Comparison of ENCODE assay signal across 24 cellular contexts in genomic region chr1:234728740-234729139, GRCh38.
DNase-seq lines count a peak whose midpoint lies in the region; ATAC-seq, FAIRE-seq and TF ChIP-seq lines count a peak whose summit lies in the region.
"Had no signal": no experiment of that assay in that cellular context is flagged by ENCODE, and none has a peak within 500 bp of the region (broad histone marks: within the 10 kb centered on the region; RNA-seq: fewer than 3 reads in every experiment).

No MANE protein-coding gene starts in this region.

- peak overlapping the region; percentile 68 for H3K27ac Mint-ChIP-seq in T-helper 2 cell treated with Interferon-gamma antibody and Interleukin-4, amounts not matched to agents 5 μg/mL and 100 μg/mL, for 36 hours
- peak overlapping the region; percentile 99 for H3K27ac Mint-ChIP-seq in T-helper 17 cell

- DNase-seq in T-helper 2 cell treated with Interferon-gamma antibody and Interleukin-4, amounts not matched to agents 5 μg/mL and 100 μg/mL, for 36 hours (ENCODE audit: low spot score) = no peak
- DNase-seq in T-helper 2 cell (no peak), T-helper 17 cell (no peak), lower lobe of right lung (no peak), gastrocnemius medialis (no peak), GM19238 (ENCODE audit: insufficient read length, low spot score) (no peak), small intestine (no peak), GOT3 (lab: John Stamatoyannopoulos, UW) (no peak)
- DNase-seq: activated CD4-positive, CD25-positive, alpha-beta regulatory T cell; activated CD8-positive, alpha-beta memory T cell treated with anti-CD3 and anti-CD28 coated beads for 24 hours; AML-193; COR-L47; DMS79 treated with DMSO at 0.1 percent for 48 hours; hypothalamus; naive B cell; NK-92 treated with Interleukin-12 subunit alpha and Interleukin-12 subunit beta, amount 100 ng/mL, for 24 hours; stimulated activated CD4-positive, alpha-beta T cell treated with anti-CD3 and anti-CD28 coated beads, Interleukin-4, amount 100 ng/mL, for 1 hour; stimulated activated naive CD8-positive, alpha-beta T cell treated with anti-CD3 and anti-CD28 coated beads, Interleukin-15, Interleukin-2, amounts not matched to agents 100 U/mL and 50 U/mL, for 24 hours; T1000 had no signal

- H3K4me3 ChIP-seq in lower lobe of right lung (no peak overlapping the region), gastrocnemius medialis (no peak overlapping the region), small intestine (ENCODE audit: low read depth in 1 of 2, low read length in 2 of 2) (no peak overlapping the region)
- H3K4me3 ChIP-seq: lung, SK-N-MC had no signal

- H3K4me3 Mint-ChIP-seq in T-helper 2 cell treated with Interferon-gamma antibody and Interleukin-4, amounts not matched to agents 5 μg/mL and 100 μg/mL, for 36 hours = no peak overlapping the region
- H3K4me3 Mint-ChIP-seq in T-helper 17 cell = no peak overlapping the region

- no peaks in the 10 kb centered on the region for H3K27me3 Mint-ChIP-seq in T-helper 2 cell treated with Interferon-gamma antibody and Interleukin-4, amounts not matched to agents 5 μg/mL and 100 μg/mL, for 36 hours (ENCODE audit: low read depth)
- H3K27me3 Mint-ChIP-seq in T-helper 17 cell = no peaks in the 10 kb centered on the region
- H3K27me3 Mint-ChIP-seq: naive B cell had no signal

- TF ChIP-seq CTCF in lower lobe of right lung (IDR thresholded peaks at IDR 0.05) (no peak), gastrocnemius medialis (IDR thresholded peaks at IDR 0.05 in 4 of 5, conservative IDR thresholded peaks at IDR 0.05 in 1 of 5) (no peak)

- peaks cover 80% of the 10 kb centered on the region for H3K4me1 Mint-ChIP-seq in T-helper 2 cell treated with Interferon-gamma antibody and Interleukin-4, amounts not matched to agents 5 μg/mL and 100 μg/mL, for 36 hours (ENCODE audit: low read depth)
- peaks cover 53% of the 10 kb centered on the region for H3K4me1 Mint-ChIP-seq in T-helper 17 cell

- WGBS in small intestine, 3 donors = 93 to 96% (median 93%) methylated on average over 12 of the region's 12 CpGs

- no peak for FAIRE-seq in small intestine (lab: Jason Lieb, UNC)
- FAIRE-seq: islet of Langerhans had no signal

- ATAC-seq in T-helper 17 cell (no peak), lower lobe of right lung (no peak), gastrocnemius medialis (no peak)
- ATAC-seq: HCT116; stimulated activated naive CD8-positive, alpha-beta T cell treated with anti-CD3 and anti-CD28 coated beads, Interleukin-15, Interleukin-2, amounts not matched to agents 100 U/mL and 50 U/mL, for 24 hours had no signal

- H3K36me3 Mint-ChIP-seq in T-helper 2 cell treated with Interferon-gamma antibody and Interleukin-4, amounts not matched to agents 5 μg/mL and 100 μg/mL, for 36 hours (ENCODE audit: low read depth) = peaks cover 10% of the 10 kb centered on the region
- no peaks in the 10 kb centered on the region for H3K36me3 Mint-ChIP-seq in T-helper 17 cell (ENCODE audit: low read depth)
- H3K36me3 Mint-ChIP-seq: naive B cell had no signal

- no peaks in the 10 kb centered on the region for H3K9me3 ChIP-seq in T-helper 17 cell (ENCODE audit: control insufficient read depth, low read length, poor library complexity, severe bottlenecking)
- H3K9me3 ChIP-seq in lower lobe of right lung = no peaks in the 10 kb centered on the region
- H3K9me3 ChIP-seq in gastrocnemius medialis = no peaks in the 10 kb centered on the region
- H3K9me3 ChIP-seq in small intestine (ENCODE audit: control insufficient read depth, low read depth) = no peaks in the 10 kb centered on the region

- H3K4me1 ChIP-seq in lower lobe of right lung (peaks cover 61% of the 10 kb centered on the region), gastrocnemius medialis (peaks cover 45 to 46% of the 10 kb centered on the region in 2 donors), small intestine (ENCODE audit: control insufficient read depth in 2 of 2, insufficient read depth in 1 of 2, low read depth in 1 of 2, low read length in 1 of 2) (peaks cover 12 to 30% of the 10 kb centered on the region in 2 donors)

- TF ChIP-seq POLR2A in gastrocnemius medialis (IDR thresholded peaks at IDR 0.05) = no peak

- intact Hi-C loops in lower lobe of right lung (cut with DNase I) (no loop called here), gastrocnemius medialis (cut with DNase I; ENCODE audit: low total_unique reads) (no loop called here)

- in situ Hi-C loops in gastrocnemius medialis (cut with MboI; ENCODE audit: low sequenced_read_pairs in 4 of 4) = loop anchor here (5.0 to 25.0 kb wide), 10 partner anchors 109 to 359 kb away; partner anchors contain the start of gene TARBP1 (in 1 of the 4)

- peak overlapping the region; percentile 99 for H3K27ac ChIP-seq in lower lobe of right lung
- H3K27ac ChIP-seq in gastrocnemius medialis = peak overlapping the region; percentile 93 to 98 (median 96)
- H3K27ac ChIP-seq in small intestine (ENCODE audit: low read depth in 1 of 2, low read length in 1 of 2) = no peak overlapping the region
- H3K27ac ChIP-seq: 22Rv1, SK-N-MC had no signal

- no peaks in the 10 kb centered on the region for H3K27me3 ChIP-seq in lower lobe of right lung (ENCODE audit: low read depth)
- H3K27me3 ChIP-seq in gastrocnemius medialis = no peaks in the 10 kb centered on the region
- H3K27me3 ChIP-seq in small intestine (ENCODE audit: control insufficient read depth in 2 of 2, insufficient read depth in 2 of 2, low read length in 2 of 2) = no peaks in the 10 kb centered on the region

- H3K36me3 ChIP-seq in lower lobe of right lung = no peaks in the 10 kb centered on the region
- H3K36me3 ChIP-seq in gastrocnemius medialis = no peaks in the 10 kb centered on the region
- no peaks in the 10 kb centered on the region for H3K36me3 ChIP-seq in small intestine (ENCODE audit: control insufficient read depth in 2 of 2, insufficient read depth in 2 of 2, low read length in 2 of 2)

- no peaks in the 10 kb centered on the region for H3K9me3 Mint-ChIP-seq in T-helper 2 cell treated with Interferon-gamma antibody and Interleukin-4, amounts not matched to agents 5 μg/mL and 100 μg/mL, for 36 hours
- H3K9me3 Mint-ChIP-seq: naive B cell had no signal

Comparison
In these comparisons a context has a peak if more than half of its experiments do, and no peak if none do; other contexts are left out.
1. H3K27ac ChIP-seq: peak in lower lobe of right lung (single experiment) and gastrocnemius medialis (4 of 4); none in small intestine (0 of 2).